In the genomic region with DNA sequence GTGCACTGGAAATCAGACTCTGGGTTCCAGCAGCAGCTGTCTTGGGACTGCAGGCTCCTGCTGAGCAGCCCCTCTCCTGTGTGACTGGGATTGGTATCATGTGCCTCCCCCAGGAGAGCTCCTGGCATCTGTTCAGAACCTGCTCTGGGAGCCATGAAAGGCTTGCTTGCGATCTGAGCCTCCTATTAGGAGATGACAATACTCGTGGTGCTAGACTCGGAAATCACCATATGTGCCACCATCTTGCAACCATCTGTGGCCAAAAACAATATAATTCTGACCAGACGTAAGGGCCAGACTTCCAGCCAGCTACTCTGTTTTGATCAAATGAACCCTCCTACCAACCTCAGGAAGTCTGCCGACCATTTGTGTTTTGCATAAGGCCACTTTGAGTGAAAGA, we compare ENCODE assay signal across 15 cellular contexts.
DNase-seq lines count a peak whose midpoint lies in the region; TF ChIP-seq lines count a peak whose summit lies in the region.
"Had no signal": no experiment of that assay in that cellular context is flagged by ENCODE, and none has a peak within 500 bp of the region (broad histone marks: within the 10 kb centered on the region; RNA-seq: fewer than 3 reads in every experiment).

No MANE protein-coding gene starts in this region.

- no peak for TF ChIP-seq CTCF in HFF-Myc (IDR thresholded peaks at IDR 0.05; ENCODE audit: low read depth, low read length, missing control alignments)
- TF ChIP-seq CTCF in SK-N-SH (IDR thresholded peaks at IDR 0.05) = no peak

- H3K27ac ChIP-seq in SK-N-SH (ENCODE audit: low read depth in 2 of 2, low read length in 1 of 2) = peak overlapping the region in 1 of 2 experiments; percentile 71; a peak in 2 of 4 replicates
- H3K27ac ChIP-seq: BLaER1 treated with 17β-estradiol and CSF1 and Interleukin-3, amounts not matched to agents 10 nM and 100 nM; SJSA1 had no signal

- H3K79me2 ChIP-seq in SK-N-SH (ENCODE audit: insufficient read depth) = no peaks in the 10 kb centered on the region

- POLR2A ChIA-PET in SK-N-SH (lab: Yijun Ruan, JAX) = no interaction called here

- WGBS in SK-N-SH (ENCODE audit: low lambda C conversion rate) = 73% methylated on average over 4 of the region's 5 CpGs

- no peak overlapping the region for H3K4me2 ChIP-seq in SK-N-SH
- H3K4me2 ChIP-seq: BLaER1 treated with 17β-estradiol and CSF1 and Interleukin-3, amounts not matched to agents 10 nM and 100 nM had no signal

- CTCF ChIA-PET in SK-N-SH (lab: Yijun Ruan, JAX) = no interaction called here

- TF ChIP-seq RAD21 in SK-N-SH (IDR thresholded peaks at IDR 0.05; ENCODE audit: low read length) = no peak

- H2AFZ ChIP-seq in SK-N-SH (ENCODE audit: low read depth) = no peak overlapping the region

- DNase-seq in HFF-Myc (ENCODE audit: extremely low read depth, low read depth) (peak; percentile 84), NCI-H2171 (lab: John Stamatoyannopoulos, UW) (peak; percentile 52), SK-N-SH (peak; percentile 36), GDM1 (lab: John Stamatoyannopoulos, UW) (no peak), COLO668 (lab: John Stamatoyannopoulos, UW; ENCODE audit: unreplicated experiment) (no peak), RPMI8226 (no peak)
- DNase-seq in stimulated activated naive CD4-positive, alpha-beta T cell (lab: John Stamatoyannopoulos, UW) = no peak
- DNase-seq: CD4-positive, alpha-beta memory T cell; DMS53; NCI-H1436; NCI-H2029; NCI-H446; NCI-H69 had no signal

- no peaks in the 10 kb centered on the region for H3K9me2 ChIP-seq in SK-N-SH

- no peak overlapping the region for H3K9ac ChIP-seq in SK-N-SH
- H3K9ac ChIP-seq: BLaER1 treated with 17β-estradiol and CSF1 and Interleukin-3, amounts not matched to agents 10 nM and 100 nM had no signal

- no peaks in the 10 kb centered on the region for H3K27me3 ChIP-seq in SK-N-SH (ENCODE audit: insufficient read depth)
- H3K27me3 ChIP-seq: BLaER1 treated with 17β-estradiol and CSF1 and Interleukin-3, amounts not matched to agents 10 nM and 100 nM; SJSA1 had no signal

- no peaks in the 10 kb centered on the region for H3K9me3 ChIP-seq in SK-N-SH

- H3K4me3 ChIP-seq in HFF-Myc (replicated peaks; ENCODE audit: low read depth, low read length) (no peak overlapping the region), SK-N-SH (ENCODE audit: low read depth in 2 of 2, low read length in 1 of 2) (no peak overlapping the region)
- H3K4me3 ChIP-seq: BLaER1 treated with 17β-estradiol and CSF1 and Interleukin-3, amounts not matched to agents 10 nM and 100 nM; SJSA1 had no signal

- H3K4me1 ChIP-seq in SK-N-SH (ENCODE audit: control insufficient read depth in 1 of 2, insufficient read depth in 2 of 2, low read depth in 1 of 2, low read length in 1 of 2) = peaks cover 0 to 9% of the 10 kb centered on the region in 2 experiments; a peak in 3 of 4 replicates
- H3K4me1 ChIP-seq: BLaER1 treated with 17β-estradiol and CSF1 and Interleukin-3, amounts not matched to agents 10 nM and 100 nM had no signal

- H3K36me3 ChIP-seq in SK-N-SH (replicated peaks in 1 of 2; ENCODE audit: control insufficient read depth in 1 of 2, insufficient read depth in 2 of 2, low read length in 1 of 2) = no peaks in the 10 kb centered on the region
- H3K36me3 ChIP-seq: BLaER1 treated with 17β-estradiol and CSF1 and Interleukin-3, amounts not matched to agents 10 nM and 100 nM had no signal

- peak in 1 of 2 experiments; percentile 35; a peak in 1 of 4 replicates for TF ChIP-seq EP300 in SK-N-SH (IDR thresholded peaks at IDR 0.05; ENCODE audit: borderline replicate concordance in 1 of 2, low read depth in 1 of 2, low read length in 1 of 2)

- no peaks in the 10 kb centered on the region for H4K20me1 ChIP-seq in SK-N-SH (ENCODE audit: insufficient read depth)
- H4K20me1 ChIP-seq: BLaER1 treated with 17β-estradiol and CSF1 and Interleukin-3, amounts not matched to agents 10 nM and 100 nM had no signal

- peaks cover 10% of the 10 kb centered on the region for H3F3A ChIP-seq in SK-N-SH (replicated peaks; ENCODE audit: insufficient read depth)

TF ChIP-seq in SK-N-SH, 30 proteins besides CTCF, POLR2A, EP300 and RAD21:
- TF ChIP-seq RCOR1 (IDR thresholded peaks at IDR 0.05; ENCODE audit: low read length) = peak; percentile 16; the same call in 1 of the 2 replicates
- TF ChIP-seq FOXJ3 (CRISPR knock-in tag; IDR thresholded peaks at IDR 0.05) = no peak
- no peak for TF ChIP-seq TEAD4 (IDR thresholded peaks at IDR 0.05; ENCODE audit: borderline replicate concordance, insufficient read depth)
- TF ChIP-seq GATA2 (CRISPR knock-in tag; IDR thresholded peaks at IDR 0.05) = no peak
- no peak for TF ChIP-seq GABPA (IDR thresholded peaks at IDR 0.05; ENCODE audit: low read depth)
- TF ChIP-seq POLR2AphosphoS5 (IDR thresholded peaks at IDR 0.05; ENCODE audit: low read depth, low read length) = no peak
- no peak for TF ChIP-seq TAF1 (IDR thresholded peaks at IDR 0.05; ENCODE audit: borderline replicate concordance, low read depth, low read length)
- no peak for TF ChIP-seq RXRA (IDR thresholded peaks at IDR 0.05; ENCODE audit: borderline replicate concordance, low read depth)
- TF ChIP-seq, protein P1, sequence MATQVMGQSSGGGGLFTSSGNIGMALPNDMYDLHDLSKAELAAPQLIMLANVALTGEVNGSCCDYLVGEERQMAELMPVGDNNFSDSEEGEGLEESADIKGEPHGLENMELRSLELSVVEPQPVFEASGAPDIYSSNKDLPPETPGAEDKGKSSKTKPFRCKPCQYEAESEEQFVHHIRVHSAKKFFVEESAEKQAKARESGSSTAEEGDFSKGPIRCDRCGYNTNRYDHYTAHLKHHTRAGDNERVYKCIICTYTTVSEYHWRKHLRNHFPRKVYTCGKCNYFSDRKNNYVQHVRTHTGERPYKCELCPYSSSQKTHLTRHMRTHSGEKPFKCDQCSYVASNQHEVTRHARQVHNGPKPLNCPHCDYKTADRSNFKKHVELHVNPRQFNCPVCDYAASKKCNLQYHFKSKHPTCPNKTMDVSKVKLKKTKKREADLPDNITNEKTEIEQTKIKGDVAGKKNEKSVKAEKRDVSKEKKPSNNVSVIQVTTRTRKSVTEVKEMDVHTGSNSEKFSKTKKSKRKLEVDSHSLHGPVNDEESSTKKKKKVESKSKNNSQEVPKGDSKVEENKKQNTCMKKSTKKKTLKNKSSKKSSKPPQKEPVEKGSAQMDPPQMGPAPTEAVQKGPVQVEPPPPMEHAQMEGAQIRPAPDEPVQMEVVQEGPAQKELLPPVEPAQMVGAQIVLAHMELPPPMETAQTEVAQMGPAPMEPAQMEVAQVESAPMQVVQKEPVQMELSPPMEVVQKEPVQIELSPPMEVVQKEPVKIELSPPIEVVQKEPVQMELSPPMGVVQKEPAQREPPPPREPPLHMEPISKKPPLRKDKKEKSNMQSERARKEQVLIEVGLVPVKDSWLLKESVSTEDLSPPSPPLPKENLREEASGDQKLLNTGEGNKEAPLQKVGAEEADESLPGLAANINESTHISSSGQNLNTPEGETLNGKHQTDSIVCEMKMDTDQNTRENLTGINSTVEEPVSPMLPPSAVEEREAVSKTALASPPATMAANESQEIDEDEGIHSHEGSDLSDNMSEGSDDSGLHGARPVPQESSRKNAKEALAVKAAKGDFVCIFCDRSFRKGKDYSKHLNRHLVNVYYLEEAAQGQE (IDR thresholded peaks at IDR 0.05; ENCODE audit: low read depth, low read length) = no peak
- no peak for TF ChIP-seq YY1 (IDR thresholded peaks at IDR 0.05; ENCODE audit: low read depth)
- TF ChIP-seq CHD2 (IDR thresholded peaks at IDR 0.05; ENCODE audit: low read length, partially characterized antibody) = peak; percentile 13
- 0 out of 2 replicates have a peak, but pooled peaks have one; percentile 10 for TF ChIP-seq TCF12 (IDR thresholded peaks at IDR 0.05)
- no peak for TF ChIP-seq RFX5 (IDR thresholded peaks at IDR 0.05; ENCODE audit: low read length)
- TF ChIP-seq, protein P2, sequence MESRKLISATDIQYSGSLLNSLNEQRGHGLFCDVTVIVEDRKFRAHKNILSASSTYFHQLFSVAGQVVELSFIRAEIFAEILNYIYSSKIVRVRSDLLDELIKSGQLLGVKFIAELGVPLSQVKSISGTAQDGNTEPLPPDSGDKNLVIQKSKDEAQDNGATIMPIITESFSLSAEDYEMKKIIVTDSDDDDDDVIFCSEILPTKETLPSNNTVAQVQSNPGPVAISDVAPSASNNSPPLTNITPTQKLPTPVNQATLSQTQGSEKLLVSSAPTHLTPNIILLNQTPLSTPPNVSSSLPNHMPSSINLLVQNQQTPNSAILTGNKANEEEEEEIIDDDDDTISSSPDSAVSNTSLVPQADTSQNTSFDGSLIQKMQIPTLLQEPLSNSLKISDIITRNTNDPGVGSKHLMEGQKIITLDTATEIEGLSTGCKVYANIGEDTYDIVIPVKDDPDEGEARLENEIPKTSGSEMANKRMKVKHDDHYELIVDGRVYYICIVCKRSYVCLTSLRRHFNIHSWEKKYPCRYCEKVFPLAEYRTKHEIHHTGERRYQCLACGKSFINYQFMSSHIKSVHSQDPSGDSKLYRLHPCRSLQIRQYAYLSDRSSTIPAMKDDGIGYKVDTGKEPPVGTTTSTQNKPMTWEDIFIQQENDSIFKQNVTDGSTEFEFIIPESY (IDR thresholded peaks at IDR 0.05; ENCODE audit: borderline replicate concordance, low read depth) = no peak
- no peak for TF ChIP-seq SMC3 (IDR thresholded peaks at IDR 0.05; ENCODE audit: low read depth, low read length)
TF ChIP-seq in SK-N-SH: peak in this region for 3.

Comparison
In these comparisons a context has a peak if more than half of its experiments do, and no peak if none do; other contexts are left out.
1. DNase-seq: peak in HFF-Myc (single experiment), NCI-H2171 (single experiment) and SK-N-SH (single experiment); none in GDM1 (single experiment), COLO668 (single experiment), stimulated activated naive CD4-positive, alpha-beta T cell (0 of 6) and RPMI8226 (single experiment).